Comparison of ENCODE assay signal across 21 cellular contexts in the genomic region with DNA sequence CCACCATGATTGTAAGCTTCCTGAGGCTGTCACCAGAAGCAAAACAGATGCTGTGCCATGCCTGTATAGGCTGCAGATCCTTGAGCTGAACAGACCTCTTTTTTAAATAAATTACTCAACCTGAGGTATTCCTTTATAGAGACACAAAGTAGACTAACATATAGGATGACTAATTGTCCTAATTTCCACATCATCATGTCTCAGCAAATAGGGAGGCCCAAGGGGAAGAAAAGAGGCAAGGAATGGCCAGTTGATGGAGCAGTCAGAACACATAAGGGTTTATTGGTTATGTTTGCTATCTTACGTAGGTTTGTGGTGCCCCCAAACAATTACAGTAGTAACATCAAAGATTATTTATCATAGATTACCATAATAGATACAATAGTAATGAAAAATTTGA.
A peak's percentile ranks its signal among the peaks of the same experiment; 100 is the strongest.
DNase-seq lines count a peak whose midpoint lies in the region; ATAC-seq and TF ChIP-seq lines count a peak whose summit lies in the region.
"Had no signal": no experiment of that assay in that cellular context is flagged by ENCODE, and none has a peak within 500 bp of the region (broad histone marks: within the 10 kb centered on the region; RNA-seq: fewer than 3 reads in every experiment).

No MANE protein-coding gene starts in this region.

- peak; percentile 24 for ATAC-seq in upper lobe of right lung
- no peak for ATAC-seq in HG02571 (IDR thresholded peaks at IDR 0.05; ENCODE audit: unreplicated experiment)
- no peak for ATAC-seq in HG03520 (IDR thresholded peaks at IDR 0.05; ENCODE audit: unreplicated experiment)
- no peak for ATAC-seq in activated T-cell treated with anti-CD3 and anti-CD28 coated beads, Interleukin-2, amount 50 U/mL, for 4 hours
- ATAC-seq: activated naive CD4-positive, alpha-beta T cell treated with anti-CD3 and anti-CD28 coated beads, Interleukin-2, amount 50 U/mL, for 72 hours; gastrocnemius medialis; Right ventricle myocardium inferior had no signal

- no peaks in the 10 kb centered on the region for H3K9me3 ChIP-seq in upper lobe of right lung
- H3K9me3 ChIP-seq: gastrocnemius medialis, right atrium auricular region had no signal

- H3K4me1 Mint-ChIP-seq in activated T-cell treated with anti-CD3 and anti-CD28 coated beads, Interleukin-2, amount 50 U/mL, for 4 hours (ENCODE audit: low read depth) = no peaks in the 10 kb centered on the region
- H3K4me1 Mint-ChIP-seq: naive B cell had no signal

- POLR2A ChIA-PET in RWPE1 (lab: Yijun Ruan, JAX; ENCODE audit: low non-redundant PET) = no interaction called here

- CTCF ChIA-PET in RWPE1 (lab: Yijun Ruan, JAX) = interaction anchor here (0.5 to 0.6 kb wide), 2 partner anchors 11 to 35 kb away, joined by 3 read pairs; no protein-coding TSS in a partner anchor

- DNase-seq in NOMO-1 treated with DMSO at 0.1 percent for 48 hours (lab: John Stamatoyannopoulos, UW; ENCODE audit: unreplicated experiment) (peak; percentile 24), NOMO-1 treated with dmso at 0.1 percent for 144 hours (lab: John Stamatoyannopoulos, UW; ENCODE audit: unreplicated experiment) (no peak), RWPE1 (ENCODE audit: low spot score) (peak; percentile 65), fibroblast of gingiva (ENCODE audit: low read depth) (peak; percentile 24), upper lobe of right lung (no peak)
- DNase-seq in activated T-cell treated with anti-CD3 and anti-CD28 coated beads, Interleukin-2, amount 50 U/mL, for 4 hours = no peak
- DNase-seq: 8988T; Calu3; gastrocnemius medialis; naive B cell; NCI-H2029; NCI-H446; NK-92 treated with Interleukin-12 subunit alpha and Interleukin-12 subunit beta, amount 100 ng/mL, for 24 hours; stimulated activated CD4-positive, alpha-beta T cell treated with anti-CD3 and anti-CD28 coated beads, Interleukin-15, amount 100 ng/mL, for 24 hours; SW 1271 had no signal

- no peaks in the 10 kb centered on the region for H3K4me1 ChIP-seq in upper lobe of right lung
- H3K4me1 ChIP-seq: gastrocnemius medialis, right atrium auricular region had no signal

- TF ChIP-seq CTCF in RWPE1 (conservative IDR thresholded peaks at IDR 0.05; ENCODE audit: low read depth) (no peak), upper lobe of right lung (IDR thresholded peaks at IDR 0.05) (no peak)

- H3K27ac ChIP-seq in RWPE1 (no peak overlapping the region), upper lobe of right lung (no peak overlapping the region)
- H3K27ac ChIP-seq: gastrocnemius medialis, HL-60, right atrium auricular region had no signal

- H3K27me3 Mint-ChIP-seq in activated T-cell treated with anti-CD3 and anti-CD28 coated beads, Interleukin-2, amount 50 U/mL, for 4 hours (ENCODE audit: low read depth) = no peaks in the 10 kb centered on the region

- H3K9me3 Mint-ChIP-seq in activated T-cell treated with anti-CD3 and anti-CD28 coated beads, Interleukin-2, amount 50 U/mL, for 4 hours = peaks cover 5% of the 10 kb centered on the region
- H3K9me3 Mint-ChIP-seq: naive B cell had no signal

- intact Hi-C loops in upper lobe of right lung (cut with DNase I) = no loop called here

- H3K4me3 ChIP-seq in upper lobe of right lung = no peak overlapping the region
- H3K4me3 ChIP-seq: gastrocnemius medialis, right atrium auricular region had no signal

- no peak overlapping the region for H3K4me3 Mint-ChIP-seq in activated T-cell treated with anti-CD3 and anti-CD28 coated beads, Interleukin-2, amount 50 U/mL, for 4 hours
- H3K4me3 Mint-ChIP-seq: naive B cell had no signal

- no peaks in the 10 kb centered on the region for H3K36me3 ChIP-seq in upper lobe of right lung
- H3K36me3 ChIP-seq: gastrocnemius medialis, right atrium auricular region had no signal

- no peaks in the 10 kb centered on the region for H3K27me3 ChIP-seq in upper lobe of right lung
- H3K27me3 ChIP-seq: gastrocnemius medialis, right atrium auricular region had no signal

- H3K36me3 Mint-ChIP-seq in activated T-cell treated with anti-CD3 and anti-CD28 coated beads, Interleukin-2, amount 50 U/mL, for 4 hours (ENCODE audit: insufficient read depth) = no peaks in the 10 kb centered on the region
- H3K36me3 Mint-ChIP-seq: activated naive CD4-positive, alpha-beta T cell treated with anti-CD3 and anti-CD28 coated beads, Interleukin-2, amount 50 U/mL, for 72 hours; naive B cell had no signal

Comparison
In these comparisons a context has a peak if more than half of its experiments do, and no peak if none do; other contexts are left out.
1. DNase-seq: peak in NOMO-1 treated with DMSO at 0.1 percent for 48 hours (single experiment), RWPE1 (single experiment) and fibroblast of gingiva (single experiment); none in NOMO-1 treated with dmso at 0.1 percent for 144 hours (single experiment), upper lobe of right lung (single experiment) and activated T-cell treated with anti-CD3 and anti-CD28 coated beads, Interleukin-2, amount 50 U/mL, for 4 hours (single experiment).